ENCODE assay signal across 26 cellular contexts in the genomic region with DNA sequence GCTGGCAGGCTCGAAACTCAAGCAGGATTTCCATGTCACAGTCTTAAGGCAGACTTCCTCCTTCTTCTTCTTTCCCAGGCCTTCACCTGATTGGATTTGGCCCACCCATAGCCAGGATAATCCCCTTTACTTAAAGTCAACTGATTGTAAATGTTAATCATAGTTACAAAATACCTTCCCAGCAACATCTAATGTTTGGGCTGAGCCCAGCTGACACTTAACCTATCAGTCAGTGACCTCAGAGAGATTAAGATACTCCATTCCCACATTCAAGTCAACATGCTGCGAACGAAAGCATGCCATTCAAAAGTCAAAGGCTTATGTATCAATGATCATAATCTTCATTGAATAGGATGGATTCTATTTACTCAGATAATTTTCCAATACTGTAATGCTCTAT.
"Had no signal": no experiment of that assay in that cellular context is flagged by ENCODE, and none has a peak within 500 bp of the region (broad histone marks: within the 10 kb centered on the region; RNA-seq: fewer than 3 reads in every experiment).

No MANE protein-coding gene starts in this region.

- H3K9me3 ChIP-seq: esophagus muscularis mucosa, gastroesophageal sphincter, heart left ventricle, lower lobe of right lung, neutrophil, pancreas, suprapubic skin, transverse colon, upper lobe of right lung, uterus had no signal

- H3K36me3 ChIP-seq: esophagus muscularis mucosa, gastroesophageal sphincter, heart left ventricle, left lung, lower lobe of right lung, neutrophil, pancreas, suprapubic skin, transverse colon, upper lobe of right lung, uterus had no signal

- DNase-seq: cortex of kidney; effector CD4-positive, alpha-beta T cell; foreskin keratinocyte; heart left ventricle; kidney; left lung; lower lobe of right lung; natural killer cell; pancreas; retina; stimulated activated CD4-positive, alpha-beta T cell treated with anti-CD3 and anti-CD28 coated beads, Interleukin-12 subunit alpha, Interleukin-12 subunit beta, amount 100 ng/mL, for 4 hours; stimulated activated CD4-positive, alpha-beta T cell treated with anti-CD3 and anti-CD28 coated beads, Interleukin-1b, Interleukin-23, amount 100 ng/mL, for 48 hours; stimulated activated CD4-positive, alpha-beta T cell treated with anti-CD3 and anti-CD28 coated beads, Interleukin-4, amount 100 ng/mL, for 1 hour; stimulated activated CD8-positive, alpha-beta memory T cell treated with anti-CD3 and anti-CD28 coated beads, Interleukin-4, amount 100 ng/mL, for 48 hours; stimulated activated naive CD4-positive, alpha-beta T cell; stimulated activated naive CD8-positive, alpha-beta T cell treated with anti-CD3 and anti-CD28 coated beads, Interleukin-15, amount 100 ng/mL, for 72 hours; transverse colon; upper lobe of right lung; uterus had no signal

- H3K4me1 ChIP-seq: esophagus muscularis mucosa, gastroesophageal sphincter, heart left ventricle, left lung, lower lobe of right lung, upper lobe of right lung, uterus had no signal

- H2AFZ ChIP-seq: hepatocyte had no signal

- H3K4me2 ChIP-seq: hepatocyte, smooth muscle cell had no signal

- FAIRE-seq: kidney, pancreas had no signal

- ATAC-seq: foreskin keratinocyte; gastroesophageal sphincter; heart left ventricle; natural killer cell; sciatic nerve; stimulated activated naive CD8-positive, alpha-beta T cell treated with anti-CD3 and anti-CD28 coated beads, Interleukin-15, amount 100 ng/mL, for 72 hours had no signal

- H3K27ac ChIP-seq: esophagus muscularis mucosa, foreskin keratinocyte, gastroesophageal sphincter, heart left ventricle, hepatocyte, left lung, lower lobe of right lung, neutrophil, pancreas, suprapubic skin, transverse colon, upper lobe of right lung, uterus had no signal

- H3K4me3 ChIP-seq: esophagus muscularis mucosa, gastroesophageal sphincter, heart left ventricle, hepatocyte, left lung, lower lobe of right lung, pancreas, smooth muscle cell, suprapubic skin, transverse colon, upper lobe of right lung, uterus had no signal

- H3K27me3 ChIP-seq: esophagus muscularis mucosa, foreskin keratinocyte, gastroesophageal sphincter, heart left ventricle, hepatocyte, left lung, neutrophil, pancreas, suprapubic skin, transverse colon, upper lobe of right lung, uterus had no signal
